ENCODE assay signal across 10 cellular contexts in genomic region chr20:46351357-46352058, GRCh38. TPM values are rescaled to one million over a fixed set of nuclear protein-coding genes. Genes with fewer than 3 reads are reported as not detected.
DNase-seq lines count a peak whose midpoint lies in the region; ATAC-seq and TF ChIP-seq lines count a peak whose summit lies in the region.
"Had no signal": no experiment of that assay in that cellular context is flagged by ENCODE, and none has a peak within 500 bp of the region (broad histone marks: within the 10 kb centered on the region; RNA-seq: fewer than 3 reads in every experiment).

No MANE protein-coding gene starts in this region.

- WGBS in mesenchymal stem cell: 97% methylated on average over 7 of the region's 7 CpGs

- peak overlapping the region in 1 of 2 experiments; percentile 86 for H3K14ac ChIP-seq in mesenchymal stem cell (ENCODE audit: low read length in 2 of 2)

- H2BK5ac ChIP-seq in mesenchymal stem cell (ENCODE audit: low read depth, low read length, poor library complexity, severe bottlenecking): no peak overlapping the region

- H3K4me1 Mint-ChIP-seq in CD4-positive, CD25-positive, alpha-beta regulatory T cell: peaks cover 0 to 28% (median 14%) of the 10 kb centered on the region in 4 donors
- peaks cover 36% of the 10 kb centered on the region for H3K4me1 Mint-ChIP-seq in WTC11

- CTCF ChIA-PET in WTC11 (lab: Charles Lee): interaction anchor here (5.2 kb wide), 1 partner anchor 220 kb away, joined by 118 read pairs; no protein-coding TSS in a partner anchor

- H3K18ac ChIP-seq in mesenchymal stem cell (ENCODE audit: low read depth in 1 of 2, low read length in 2 of 2): no peak overlapping the region

- H3K4ac ChIP-seq in mesenchymal stem cell (ENCODE audit: low read depth in 1 of 2, low read length in 2 of 2): no peak overlapping the region

- no peak for TF ChIP-seq CTCF in WTC11 (IDR thresholded peaks at IDR 0.05)

- H3K9me3 ChIP-seq in CD4-positive, CD25-positive, alpha-beta regulatory T cell (ENCODE audit: control insufficient read depth in 2 of 2, low read length in 2 of 2): no peaks in the 10 kb centered on the region
- H3K9me3 ChIP-seq in mesenchymal stem cell (ENCODE audit: control insufficient read depth, low read length): no peaks in the 10 kb centered on the region
- H3K9me3 ChIP-seq: pancreas had no signal

- H3K36me3 ChIP-seq in CD4-positive, CD25-positive, alpha-beta regulatory T cell (ENCODE audit: control insufficient read depth, insufficient read depth, low read length): peaks cover 44% of the 10 kb centered on the region
- H3K36me3 ChIP-seq in H7 (replicated peaks; ENCODE audit: control insufficient read depth, insufficient read depth, low read length) (peaks cover 10% of the 10 kb centered on the region), mesenchymal stem cell (ENCODE audit: control insufficient read depth in 1 of 2, insufficient read depth in 2 of 2, low read depth in 1 of 2, low read length in 2 of 2) (peaks cover 47 to 53% of the 10 kb centered on the region in 2 experiments)

- H3K4me3 Mint-ChIP-seq in CD4-positive, CD25-positive, alpha-beta regulatory T cell: no peak overlapping the region
- H3K4me3 Mint-ChIP-seq in WTC11: no peak overlapping the region

- H3K27me3 ChIP-seq in CD4-positive, CD25-positive, alpha-beta regulatory T cell (ENCODE audit: control insufficient read depth, insufficient read depth, low read length): no peaks in the 10 kb centered on the region
- no peaks in the 10 kb centered on the region for H3K27me3 ChIP-seq in H7 (ENCODE audit: control insufficient read depth, insufficient read depth, low read length)
- H3K27me3 ChIP-seq in mesenchymal stem cell (ENCODE audit: control insufficient read depth in 1 of 2, insufficient read depth in 1 of 2, low read length in 2 of 2): no peaks in the 10 kb centered on the region
- H3K27me3 ChIP-seq: pancreas had no signal

- no peaks in the 10 kb centered on the region for H3K4me1 ChIP-seq in CD4-positive, CD25-positive, alpha-beta regulatory T cell (ENCODE audit: control insufficient read depth, insufficient read depth, low read length, poor library complexity, severe bottlenecking)
- peaks cover 43% of the 10 kb centered on the region for H3K4me1 ChIP-seq in mesenchymal stem cell (ENCODE audit: control insufficient read depth, insufficient read depth, low read depth, low read length)
- H3K4me1 ChIP-seq: pancreas had no signal

- H2BK12ac ChIP-seq in mesenchymal stem cell (ENCODE audit: low read length in 2 of 2): peak overlapping the region; percentile 73 to 75

- H2BK15ac ChIP-seq in mesenchymal stem cell (ENCODE audit: low read depth, poor library complexity, severe bottlenecking): peak overlapping the region; percentile 55

- H3K27me3 Mint-ChIP-seq in CD4-positive, CD25-positive, alpha-beta regulatory T cell: no peaks in the 10 kb centered on the region
- no peaks in the 10 kb centered on the region for H3K27me3 Mint-ChIP-seq in WTC11 (ENCODE audit: low read depth)

- no peaks in the 10 kb centered on the region for H3K9me3 Mint-ChIP-seq in CD4-positive, CD25-positive, alpha-beta regulatory T cell
- H3K9me3 Mint-ChIP-seq in WTC11: no peaks in the 10 kb centered on the region

- H3K36me3 Mint-ChIP-seq in CD4-positive, CD25-positive, alpha-beta regulatory T cell: peaks cover 10% of the 10 kb centered on the region
- H3K36me3 Mint-ChIP-seq in WTC11: peaks cover 13% of the 10 kb centered on the region

- POLR2A ChIA-PET in WTC11 (lab: Charles Lee): no interaction called here

- no peak overlapping the region for H3K4me2 ChIP-seq in mesenchymal stem cell (ENCODE audit: low read length, poor library complexity, severe bottlenecking)

- H2BK120ac ChIP-seq in mesenchymal stem cell (ENCODE audit: low read depth, low read length): no peak overlapping the region

- ATAC-seq in CD4-positive, CD25-positive, alpha-beta regulatory T cell (ENCODE audit: low read depth in 2 of 2): no peak
- ATAC-seq in WTC11 (no peak), GM18870 (IDR thresholded peaks at IDR 0.05; ENCODE audit: unreplicated experiment) (no peak), GM21576 (IDR thresholded peaks at IDR 0.05; ENCODE audit: unreplicated experiment) (no peak)
- ATAC-seq: pancreas had no signal

- no peak overlapping the region for H4K8ac ChIP-seq in mesenchymal stem cell (ENCODE audit: low read length)

- no peak overlapping the region for H3K4me3 ChIP-seq in CD4-positive, CD25-positive, alpha-beta regulatory T cell (ENCODE audit: low read depth, low read length)
- H3K4me3 ChIP-seq in H7 (ENCODE audit: insufficient read depth, low read depth, low read length) (no peak overlapping the region), mesenchymal stem cell (ENCODE audit: insufficient read depth in 1 of 2, low read depth in 1 of 2, low read length in 2 of 2) (no peak overlapping the region)
- H3K4me3 ChIP-seq: pancreas had no signal

- H3K79me1 ChIP-seq in mesenchymal stem cell (replicated peaks; ENCODE audit: low read length, poor library complexity, severe bottlenecking): peaks cover 16% of the 10 kb centered on the region

- no peak overlapping the region for H3K23ac ChIP-seq in mesenchymal stem cell (ENCODE audit: low read length in 2 of 2)

- no peak overlapping the region for H3K9ac ChIP-seq in mesenchymal stem cell (ENCODE audit: low read length)

- no peak for DNase-seq in CD4-positive, CD25-positive, alpha-beta regulatory T cell
- peak; percentile 39 for DNase-seq in H7
- no peak for DNase-seq in WTC11 (ENCODE audit: low spot score)
- no peak for DNase-seq in mesenchymal stem cell
- no peak for DNase-seq in globus pallidus (ENCODE audit: low spot score)
- no peak for DNase-seq in SKM-1 treated with dmso at 0.1 percent for 144 hours (lab: John Stamatoyannopoulos, UW; ENCODE audit: unreplicated experiment)
- DNase-seq: GOT3, pancreas had no signal

- H3K27ac ChIP-seq in CD4-positive, CD25-positive, alpha-beta regulatory T cell (ENCODE audit: insufficient read depth, low read length, poor library complexity, severe bottlenecking): no peak overlapping the region
- peak overlapping the region; percentile 25 for H3K27ac ChIP-seq in mesenchymal stem cell (ENCODE audit: low read length, poor library complexity, severe bottlenecking)
- H3K27ac ChIP-seq: pancreas had no signal

- H2AFZ ChIP-seq in mesenchymal stem cell (ENCODE audit: low read depth, low read length): no peak overlapping the region

- no peak overlapping the region for H4K91ac ChIP-seq in mesenchymal stem cell (ENCODE audit: low read length)

- H2AK5ac ChIP-seq in mesenchymal stem cell (ENCODE audit: low read length, severe bottlenecking): peak overlapping the region; percentile 79

- peak overlapping the region in 2 of 3 donors; percentile 78 to 89 for H3K27ac Mint-ChIP-seq in CD4-positive, CD25-positive, alpha-beta regulatory T cell
- peak overlapping the region; percentile 96 for H3K27ac Mint-ChIP-seq in WTC11

TF ChIP-seq in WTC11, 78 proteins besides CTCF, POLR2A, EP300 and RAD21 (continues in another document):
- TF ChIP-seq CBFB (CRISPR knock-in tag; IDR thresholded peaks at IDR 0.05; ENCODE audit: low read depth): no peak
- TF ChIP-seq, protein P1, sequence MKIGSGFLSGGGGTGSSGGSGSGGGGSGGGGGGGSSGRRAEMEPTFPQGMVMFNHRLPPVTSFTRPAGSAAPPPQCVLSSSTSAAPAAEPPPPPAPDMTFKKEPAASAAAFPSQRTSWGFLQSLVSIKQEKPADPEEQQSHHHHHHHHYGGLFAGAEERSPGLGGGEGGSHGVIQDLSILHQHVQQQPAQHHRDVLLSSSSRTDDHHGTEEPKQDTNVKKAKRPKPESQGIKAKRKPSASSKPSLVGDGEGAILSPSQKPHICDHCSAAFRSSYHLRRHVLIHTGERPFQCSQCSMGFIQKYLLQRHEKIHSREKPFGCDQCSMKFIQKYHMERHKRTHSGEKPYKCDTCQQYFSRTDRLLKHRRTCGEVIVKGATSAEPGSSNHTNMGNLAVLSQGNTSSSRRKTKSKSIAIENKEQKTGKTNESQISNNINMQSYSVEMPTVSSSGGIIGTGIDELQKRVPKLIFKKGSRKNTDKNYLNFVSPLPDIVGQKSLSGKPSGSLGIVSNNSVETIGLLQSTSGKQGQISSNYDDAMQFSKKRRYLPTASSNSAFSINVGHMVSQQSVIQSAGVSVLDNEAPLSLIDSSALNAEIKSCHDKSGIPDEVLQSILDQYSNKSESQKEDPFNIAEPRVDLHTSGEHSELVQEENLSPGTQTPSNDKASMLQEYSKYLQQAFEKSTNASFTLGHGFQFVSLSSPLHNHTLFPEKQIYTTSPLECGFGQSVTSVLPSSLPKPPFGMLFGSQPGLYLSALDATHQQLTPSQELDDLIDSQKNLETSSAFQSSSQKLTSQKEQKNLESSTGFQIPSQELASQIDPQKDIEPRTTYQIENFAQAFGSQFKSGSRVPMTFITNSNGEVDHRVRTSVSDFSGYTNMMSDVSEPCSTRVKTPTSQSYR (CRISPR knock-in tag; IDR thresholded peaks at IDR 0.05): no peak

RNA-seq across cellular contexts. Expression of gene CDH22, which starts 43.2 kb away (rescaled TPM):
- not detected for total RNA-seq in CD4-positive, CD25-positive, alpha-beta regulatory T cell
- not detected for polyA plus RNA-seq in CD4-positive, CD25-positive, alpha-beta regulatory T cell
- total RNA-seq in H7 (2014; rRNA removed; shearing (Covaris generic)): 0.03 TPM in 1 of 2 replicates, not detected in the other
- 0.13 to 0.16 TPM (median 0.16 TPM) in 3 replicates for total RNA-seq in WTC11 (2021)
- not detected for polyA plus RNA-seq in mesenchymal stem cell (2013, experiment 1 of 2)
- not detected for polyA plus RNA-seq in mesenchymal stem cell (2013, experiment 2 of 2)

RNA-seq across cellular contexts. Expression of gene ELMO2, which starts 54.9 kb away (rescaled TPM):
- total RNA-seq in CD4-positive, CD25-positive, alpha-beta regulatory T cell: 84.9 TPM
- 10 to 100 TPM; 37.7 to 56.1 (median 43.5) TPM for polyA plus RNA-seq in CD4-positive, CD25-positive, alpha-beta regulatory T cell
- total RNA-seq in H7 (2014; rRNA removed; shearing (Covaris generic)): 34.2 and 36.8 TPM in 2 replicates
- 28.4 to 35.5 TPM (median 32.3 TPM) in 3 replicates for total RNA-seq in WTC11 (2021)
- polyA plus RNA-seq in mesenchymal stem cell (2013, experiment 1 of 2): 31.9 TPM
- polyA plus RNA-seq in mesenchymal stem cell (2013, experiment 2 of 2): 31.5 TPM
